8 cellular contexts compared by ENCODE assay signal in the genomic region with DNA sequence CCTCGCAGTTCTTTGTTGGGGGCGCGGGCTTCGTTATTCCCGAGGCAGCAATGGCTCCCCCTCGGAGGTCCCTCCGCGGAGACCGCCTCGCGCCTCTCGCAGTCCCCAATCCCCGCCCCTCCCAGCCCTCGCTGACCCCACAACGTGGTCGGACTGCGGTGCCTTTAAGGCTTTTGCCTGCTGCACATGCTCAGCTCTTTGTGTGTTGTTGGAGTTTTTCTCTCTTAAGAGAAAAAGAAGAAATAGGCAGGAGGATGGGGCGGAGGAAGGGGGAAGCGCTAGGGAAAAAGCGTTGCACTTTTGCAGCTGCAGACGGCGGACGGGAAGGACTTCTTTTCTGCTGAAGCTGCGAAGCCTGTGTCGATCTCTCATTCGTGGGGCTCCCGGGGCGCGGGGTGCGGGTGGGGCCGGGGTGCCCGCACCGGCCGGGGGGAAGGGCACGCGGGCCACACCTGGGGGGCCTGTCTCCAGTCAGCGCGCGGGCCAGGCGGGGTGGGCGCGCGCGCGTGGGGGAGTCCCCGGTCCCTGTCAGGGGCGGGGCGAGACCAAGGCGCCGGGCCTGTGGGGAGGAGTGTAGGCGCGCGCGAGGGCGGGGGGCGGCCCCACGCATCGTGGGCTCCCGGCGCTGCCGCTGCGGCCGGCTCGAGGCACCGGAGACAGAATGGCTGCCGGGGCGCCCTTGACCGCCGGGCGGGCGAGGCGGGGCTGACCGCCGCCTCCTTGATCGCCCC. TPM values are rescaled to one million over a fixed set of nuclear protein-coding genes. Genes with fewer than 3 reads are reported as not detected.
DNase-seq lines count a peak whose midpoint lies in the region; TF ChIP-seq lines count a peak whose summit lies in the region.

No MANE protein-coding gene starts in this region.

- H3K9ac ChIP-seq in MM.1S (ENCODE audit: low read length): peak overlapping the region; percentile 58; the same call in 1 of the 2 replicates
- H3K9ac ChIP-seq in neural cell (ENCODE audit: low read length): peak overlapping the region; percentile 91

- H3K4me2 ChIP-seq in MM.1S (ENCODE audit: low read depth, low read length) (peak overlapping the region; percentile 67), neural cell (ENCODE audit: low read length) (peak overlapping the region; percentile 52)

- peak; percentile 72 for TF ChIP-seq EP300 in neural cell (conservative IDR thresholded peaks at IDR 0.05; ENCODE audit: poor library complexity, severe bottlenecking)

- DNase-seq in NCI-H524 (lab: John Stamatoyannopoulos, UW) (peak; percentile 12 to 28), NCI-H524 treated with DMSO at 0.1 percent for 48 hours (lab: John Stamatoyannopoulos, UW) (no peak), MM.1S (peak; percentile 79), fibroblast of the aortic adventitia (ENCODE audit: low read depth) (peak; percentile 21), Ammon's horn (ENCODE audit: low spot score) (no peak)
- DNase-seq in activated T-cell treated with anti-CD3 and anti-CD28 coated beads, Interleukin-2, amount 50 U/mL, for 1 hour: peak; percentile 41

- H3K27ac ChIP-seq in HEK293 (ENCODE audit: extremely low read depth, low read depth, low read length) (peak overlapping the region; percentile 91), MM.1S (ENCODE audit: low read length) (peak overlapping the region; percentile 65; the same call in 1 of the 2 replicates), neural cell (ENCODE audit: low read length) (peak overlapping the region; percentile 94)

- H3K27me3 ChIP-seq in MM.1S (replicated peaks; ENCODE audit: insufficient read depth, low read length) (no peaks in the 10 kb centered on the region), neural cell (ENCODE audit: insufficient read depth, low read depth, low read length) (no peaks in the 10 kb centered on the region)

- POLR2A ChIA-PET in HEK293 (lab: Yijun Ruan, JAX): interaction anchor here (0.8 kb wide), 1 partner anchor 39 kb away, joined by 5 read pairs; no protein-coding TSS in a partner anchor

- H3K79me2 ChIP-seq in MM.1S (ENCODE audit: low read length) (peaks cover 18% of the 10 kb centered on the region), neural cell (replicated peaks; ENCODE audit: insufficient read depth, low read length) (peaks cover 36% of the 10 kb centered on the region)

- H3F3A ChIP-seq in MM.1S (ENCODE audit: insufficient read depth, low read length) (peaks cover 10% of the 10 kb centered on the region; the same call in 1 of the 2 replicates), neural cell (ENCODE audit: insufficient read depth, low read length, poor library complexity, severe bottlenecking) (peaks cover 6% of the 10 kb centered on the region)

- H3K4me3 ChIP-seq in HEK293 (ENCODE audit: low read depth, low read length) (peak overlapping the region; percentile 85), MM.1S (ENCODE audit: low read length) (peak overlapping the region; percentile 80), fibroblast of the aortic adventitia (ENCODE audit: low read depth, low read length) (peak overlapping the region; percentile 62), neural cell (ENCODE audit: low read length) (peak overlapping the region; percentile 88)

- TF ChIP-seq CTCF in HEK293 (tag by site-specific recombination; IDR thresholded peaks at IDR 0.05) (no peak), MM.1S (IDR thresholded peaks at IDR 0.05; ENCODE audit: low read length) (no peak), fibroblast of the aortic adventitia (IDR thresholded peaks at IDR 0.05; ENCODE audit: insufficient read depth, low read length) (no peak), neural cell (IDR thresholded peaks at IDR 0.05; ENCODE audit: poor library complexity, severe bottlenecking) (no peak)

- no peaks in the 10 kb centered on the region for H3K9me2 ChIP-seq in MM.1S (replicated peaks; ENCODE audit: insufficient read depth, low read length)
- no peaks in the 10 kb centered on the region for H3K9me2 ChIP-seq in neural cell (ENCODE audit: insufficient read depth, low read length)

- CTCF ChIA-PET in HEK293 (lab: Yijun Ruan, JAX): no interaction called here

- H3K4me1 ChIP-seq in HEK293 (ENCODE audit: control insufficient read depth, insufficient read depth, low read length) (0 out of 2 replicates have a peak, but pooled peaks cover 3% of the 10 kb centered on the region), MM.1S (ENCODE audit: low read length) (0 out of 2 replicates have a peak, but pooled peaks cover 3% of the 10 kb centered on the region)

- H2AFZ ChIP-seq in MM.1S (ENCODE audit: low read length) (peak overlapping the region; percentile 90), neural cell (ENCODE audit: low read depth, low read length) (peak overlapping the region; percentile 92)

- no peak for TF ChIP-seq RAD21 in neural cell (conservative IDR thresholded peaks at IDR 0.05)

- H4K20me1 ChIP-seq in MM.1S (ENCODE audit: insufficient read depth, low read length) (no peaks in the 10 kb centered on the region), neural cell (ENCODE audit: insufficient read depth) (no peaks in the 10 kb centered on the region)

- H3K9me3 ChIP-seq in HEK293 (ENCODE audit: control insufficient read depth, insufficient read depth, low read depth, low read length) (no peaks in the 10 kb centered on the region), MM.1S (replicated peaks; ENCODE audit: insufficient read depth, low read length) (no peaks in the 10 kb centered on the region), neural cell (ENCODE audit: low read length) (no peaks in the 10 kb centered on the region)

- no peaks in the 10 kb centered on the region; a peak in 1 of 3 replicates for H3K36me3 ChIP-seq in HEK293 (ENCODE audit: control insufficient read depth in 2 of 2, insufficient read depth in 1 of 2, low read length in 2 of 2)
- no peaks in the 10 kb centered on the region for H3K36me3 ChIP-seq in MM.1S (replicated peaks; ENCODE audit: insufficient read depth, low read length)
- H3K36me3 ChIP-seq in neural cell (ENCODE audit: insufficient read depth, low read length): no peaks in the 10 kb centered on the region

TF ChIP-seq in HEK293, 187 proteins besides CTCF, POLR2A, EP300 and RAD21 (continues in another document):
- TF ChIP-seq, protein P1, sequence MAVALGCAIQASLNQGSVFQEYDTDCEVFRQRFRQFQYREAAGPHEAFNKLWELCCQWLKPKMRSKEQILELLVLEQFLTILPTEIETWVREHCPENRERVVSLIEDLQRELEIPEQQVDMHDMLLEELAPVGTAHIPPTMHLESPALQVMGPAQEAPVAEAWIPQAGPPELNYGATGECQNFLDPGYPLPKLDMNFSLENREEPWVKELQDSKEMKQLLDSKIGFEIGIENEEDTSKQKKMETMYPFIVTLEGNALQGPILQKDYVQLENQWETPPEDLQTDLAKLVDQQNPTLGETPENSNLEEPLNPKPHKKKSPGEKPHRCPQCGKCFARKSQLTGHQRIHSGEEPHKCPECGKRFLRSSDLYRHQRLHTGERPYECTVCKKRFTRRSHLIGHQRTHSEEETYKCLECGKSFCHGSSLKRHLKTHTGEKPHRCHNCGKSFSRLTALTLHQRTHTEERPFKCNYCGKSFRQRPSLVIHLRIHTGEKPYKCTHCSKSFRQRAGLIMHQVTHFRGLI (tag by site-specific recombination; IDR thresholded peaks at IDR 0.05): no peak
- TF ChIP-seq ZBTB48 (tag by site-specific recombination; IDR thresholded peaks at IDR 0.05): peak; percentile 70; the same call in 1 of the 2 replicates
- no peak for TF ChIP-seq MYNN (tag by site-specific recombination; IDR thresholded peaks at IDR 0.05; ENCODE audit: borderline replicate concordance)
- TF ChIP-seq ZNF214 (tag by site-specific recombination; IDR thresholded peaks at IDR 0.05; ENCODE audit: borderline replicate concordance): no peak
- no peak for TF ChIP-seq GFI1B (tag by site-specific recombination; IDR thresholded peaks at IDR 0.05)
- TF ChIP-seq KLF9 (tag by site-specific recombination; IDR thresholded peaks at IDR 0.05; ENCODE audit: low read depth): 0 out of 2 replicates have a peak, but pooled peaks have one; percentile 11

TF ChIP-seq in neural cell, 6 proteins besides CTCF, POLR2A, EP300 and RAD21:
- TF ChIP-seq POLR2AphosphoS5 (IDR thresholded peaks at IDR 0.05): peak; percentile 39
- peak; percentile 74 for TF ChIP-seq TAF1 (IDR thresholded peaks at IDR 0.05; ENCODE audit: low read depth)
- peak; percentile 67 for TF ChIP-seq MXI1 (conservative IDR thresholded peaks at IDR 0.05; ENCODE audit: poor library complexity, severe bottlenecking)
- TF ChIP-seq, protein P2, sequence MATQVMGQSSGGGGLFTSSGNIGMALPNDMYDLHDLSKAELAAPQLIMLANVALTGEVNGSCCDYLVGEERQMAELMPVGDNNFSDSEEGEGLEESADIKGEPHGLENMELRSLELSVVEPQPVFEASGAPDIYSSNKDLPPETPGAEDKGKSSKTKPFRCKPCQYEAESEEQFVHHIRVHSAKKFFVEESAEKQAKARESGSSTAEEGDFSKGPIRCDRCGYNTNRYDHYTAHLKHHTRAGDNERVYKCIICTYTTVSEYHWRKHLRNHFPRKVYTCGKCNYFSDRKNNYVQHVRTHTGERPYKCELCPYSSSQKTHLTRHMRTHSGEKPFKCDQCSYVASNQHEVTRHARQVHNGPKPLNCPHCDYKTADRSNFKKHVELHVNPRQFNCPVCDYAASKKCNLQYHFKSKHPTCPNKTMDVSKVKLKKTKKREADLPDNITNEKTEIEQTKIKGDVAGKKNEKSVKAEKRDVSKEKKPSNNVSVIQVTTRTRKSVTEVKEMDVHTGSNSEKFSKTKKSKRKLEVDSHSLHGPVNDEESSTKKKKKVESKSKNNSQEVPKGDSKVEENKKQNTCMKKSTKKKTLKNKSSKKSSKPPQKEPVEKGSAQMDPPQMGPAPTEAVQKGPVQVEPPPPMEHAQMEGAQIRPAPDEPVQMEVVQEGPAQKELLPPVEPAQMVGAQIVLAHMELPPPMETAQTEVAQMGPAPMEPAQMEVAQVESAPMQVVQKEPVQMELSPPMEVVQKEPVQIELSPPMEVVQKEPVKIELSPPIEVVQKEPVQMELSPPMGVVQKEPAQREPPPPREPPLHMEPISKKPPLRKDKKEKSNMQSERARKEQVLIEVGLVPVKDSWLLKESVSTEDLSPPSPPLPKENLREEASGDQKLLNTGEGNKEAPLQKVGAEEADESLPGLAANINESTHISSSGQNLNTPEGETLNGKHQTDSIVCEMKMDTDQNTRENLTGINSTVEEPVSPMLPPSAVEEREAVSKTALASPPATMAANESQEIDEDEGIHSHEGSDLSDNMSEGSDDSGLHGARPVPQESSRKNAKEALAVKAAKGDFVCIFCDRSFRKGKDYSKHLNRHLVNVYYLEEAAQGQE (IDR thresholded peaks at IDR 0.05; ENCODE audit: borderline replicate concordance): peak; percentile 76
- no peak for TF ChIP-seq SMC3 (conservative IDR thresholded peaks at IDR 0.05; ENCODE audit: poor library complexity)
- no peak for TF ChIP-seq EZH2 (IDR thresholded peaks at IDR 0.05; ENCODE audit: borderline replicate concordance, insufficient read depth, low read length, poor library complexity, severe bottlenecking)

RNA-seq across cellular contexts. Expression of gene ATRNL1, which starts 0.4 kb away (rescaled TPM):
- 1.9 and 7.3 TPM in 2 replicates for total RNA-seq in fibroblast of the aortic adventitia (ENCODE audit: low replicate concordance)
- polyA plus RNA-seq in neural cell: 47.8 and 51.9 TPM in 2 replicates
- 606 and 683 TPM in 2 replicates for polyA minus RNA-seq in neural cell

Comparison
In these comparisons a context has a peak if more than half of its experiments do, and no peak if none do; other contexts are left out.
1. DNase-seq: peak in NCI-H524 (2 of 2), MM.1S (single experiment), activated T-cell treated with anti-CD3 and anti-CD28 coated beads, Interleukin-2, amount 50 U/mL, for 1 hour (single experiment) and fibroblast of the aortic adventitia (single experiment); none in NCI-H524 treated with DMSO at 0.1 percent for 48 hours (single experiment) and Ammon's horn (single experiment).
2. Peak in every context shown above with its lines, with median percentiles within 50 percentile points of each other: H3K27ac ChIP-seq and H3K4me3 ChIP-seq.